Comparison of ENCODE assay signal across 10 cellular contexts in genomic region chr1:6141601-6142000, GRCh38. TPM values are rescaled to one million over a fixed set of nuclear protein-coding genes. Genes with fewer than 3 reads are reported as not detected.
A peak's percentile ranks its signal among the peaks of the same experiment; 100 is the strongest.
DNase-seq lines count a peak whose midpoint lies in the region; ATAC-seq and TF ChIP-seq lines count a peak whose summit lies in the region.
"Had no signal": no experiment of that assay in that cellular context is flagged by ENCODE, and none has a peak within 500 bp of the region (broad histone marks: within the 10 kb centered on the region; RNA-seq: fewer than 3 reads in every experiment).

No MANE protein-coding gene starts in this region.

- H3K9me2 ChIP-seq in OCI-LY1 (ENCODE audit: low read depth, low read length), result no peaks in the 10 kb centered on the region

- no peak overlapping the region for H3K4ac ChIP-seq in trophoblast cell (ENCODE audit: low read depth, low read length)

- no peak overlapping the region for H3K14ac ChIP-seq in trophoblast cell (ENCODE audit: low read length)

- DNase-seq in AG09309 (ENCODE audit: low read depth) (no peak), GM06990 (ENCODE audit: extremely low read depth, insufficient read length) (no peak), fibroblast of villous mesenchyme (ENCODE audit: low read depth) (no peak), stomach (no peak), trophoblast cell (no peak), upper lobe of left lung (no peak)
- DNase-seq: DMS79 treated with DMSO at 0.1 percent for 48 hours; NK-92 treated with Interleukin-12 subunit alpha and Interleukin-12 subunit beta, amount 100 ng/mL, for 24 hours had no signal

- WGBS in stomach, 5 donors, result 19 to 40% (median 23%) methylated on average over 6 of the region's 6 CpGs
- WGBS in trophoblast cell (ENCODE audit: extremely low coverage, insufficient coverage, insufficient read length), result no CpG with 5 or more reads among the region's 6 CpGs
- 18 to 30% methylated on average over 6 of the region's 6 CpGs for WGBS in upper lobe of left lung, 2 donors

- no peak overlapping the region for H2BK120ac ChIP-seq in trophoblast cell (ENCODE audit: insufficient read depth, low read length, poor library complexity)

- H4K12ac ChIP-seq in trophoblast cell (ENCODE audit: low read depth, low read length), result no peak overlapping the region

- no peak overlapping the region for H2BK12ac ChIP-seq in trophoblast cell (ENCODE audit: low read length)

- TF ChIP-seq CTCF in AG09309 (IDR thresholded peaks at IDR 0.05; ENCODE audit: control insufficient read depth, insufficient read depth, low read depth, low read length, missing control alignments), result peak; percentile 23
- TF ChIP-seq CTCF in GM06990 (IDR thresholded peaks at IDR 0.05; ENCODE audit: insufficient read depth, low read length, poor library complexity, severe bottlenecking), result peak; percentile 50
- TF ChIP-seq CTCF in OCI-LY1 (IDR thresholded peaks at IDR 0.05; ENCODE audit: low read length), result peak; percentile 30; the same call in 1 of the 2 replicates
- TF ChIP-seq CTCF in fibroblast of villous mesenchyme (IDR thresholded peaks at IDR 0.05; ENCODE audit: insufficient read depth, low read depth, low read length), result peak; percentile 14
- no peak for TF ChIP-seq CTCF in stomach (IDR thresholded peaks at IDR 0.05)
- TF ChIP-seq CTCF in upper lobe of left lung (IDR thresholded peaks at IDR 0.05), result no peak

- H3K4me2 ChIP-seq in OCI-LY1 (ENCODE audit: low read length) (no peak overlapping the region), trophoblast cell (ENCODE audit: low read length) (no peak overlapping the region)

- H2BK5ac ChIP-seq in trophoblast cell (ENCODE audit: low read depth, low read length, poor library complexity), result no peak overlapping the region

- no peak overlapping the region for H4K91ac ChIP-seq in trophoblast cell (ENCODE audit: low read depth, low read length)

- no peak overlapping the region for H3K23ac ChIP-seq in trophoblast cell (ENCODE audit: low read length)

- no peak overlapping the region for H2AK5ac ChIP-seq in trophoblast cell (ENCODE audit: low read length)

- no peak overlapping the region for H4K8ac ChIP-seq in trophoblast cell (ENCODE audit: low read depth, low read length)

- H3K27me3 ChIP-seq in GM06990 (replicated peaks; ENCODE audit: control insufficient read depth, insufficient read depth, low read length), result no peaks in the 10 kb centered on the region; the same call in 1 of the 2 replicates
- no peaks in the 10 kb centered on the region for H3K27me3 ChIP-seq in OCI-LY1 (ENCODE audit: insufficient read depth, low read length)
- peaks cover 0 to 28% (median 8%) of the 10 kb centered on the region in 3 donors for H3K27me3 ChIP-seq in stomach
- no peaks in the 10 kb centered on the region for H3K27me3 ChIP-seq in trophoblast cell (ENCODE audit: insufficient read depth, low read length)
- peaks cover 0 to under 1% (median 0%) of the 10 kb centered on the region in 4 donors for H3K27me3 ChIP-seq in upper lobe of left lung

- H3K4me3 ChIP-seq in AG09309 (ENCODE audit: control insufficient read depth, low read depth, low read length), result no peak overlapping the region
- no peak overlapping the region for H3K4me3 ChIP-seq in GM06990 (replicated peaks; ENCODE audit: low read depth, low read length)
- H3K4me3 ChIP-seq in OCI-LY1 (ENCODE audit: low read depth, low read length, poor library complexity, severe bottlenecking), result no peak overlapping the region
- H3K4me3 ChIP-seq in fibroblast of villous mesenchyme (ENCODE audit: low read depth, low read length), result no peak overlapping the region
- H3K4me3 ChIP-seq in stomach, result no peak overlapping the region
- H3K4me3 ChIP-seq in trophoblast cell (ENCODE audit: low read depth, low read length), result no peak overlapping the region
- H3K4me3 ChIP-seq in upper lobe of left lung, result no peak overlapping the region

- H3K36me3 ChIP-seq in GM06990 (ENCODE audit: control insufficient read depth, insufficient read depth, low read length) (no peaks in the 10 kb centered on the region), OCI-LY1 (ENCODE audit: insufficient read depth, low read length) (no peaks in the 10 kb centered on the region), stomach (no peaks in the 10 kb centered on the region), trophoblast cell (ENCODE audit: control insufficient read depth in 1 of 2, insufficient read depth in 2 of 2, low read length in 2 of 2) (no peaks in the 10 kb centered on the region), upper lobe of left lung (no peaks in the 10 kb centered on the region)

- H3K9ac ChIP-seq in OCI-LY1 (ENCODE audit: low read length), result no peak overlapping the region
- no peak overlapping the region for H3K9ac ChIP-seq in trophoblast cell (ENCODE audit: low read length)

- ATAC-seq in GM21576 (IDR thresholded peaks at IDR 0.05; ENCODE audit: unreplicated experiment) (no peak), upper lobe of left lung (ENCODE audit: low FRiP score in 2 of 2) (no peak)

- H3K9me3 ChIP-seq in OCI-LY1 (ENCODE audit: low read length), result no peaks in the 10 kb centered on the region
- H3K9me3 ChIP-seq in stomach, result no peaks in the 10 kb centered on the region
- no peaks in the 10 kb centered on the region for H3K9me3 ChIP-seq in trophoblast cell (ENCODE audit: insufficient read depth, low read depth, low read length)
- H3K9me3 ChIP-seq in upper lobe of left lung, result no peaks in the 10 kb centered on the region

- no peaks in the 10 kb centered on the region for H3F3A ChIP-seq in OCI-LY1 (ENCODE audit: insufficient read depth, low read length)

- H3K27ac ChIP-seq in OCI-LY1 (ENCODE audit: low read depth, low read length, poor library complexity, severe bottlenecking), result no peak overlapping the region
- H3K27ac ChIP-seq in stomach, result no peak overlapping the region
- H3K27ac ChIP-seq in trophoblast cell (ENCODE audit: low read depth, low read length), result no peak overlapping the region
- no peak overlapping the region for H3K27ac ChIP-seq in upper lobe of left lung

- H3K79me1 ChIP-seq in trophoblast cell (ENCODE audit: low read length), result no peaks in the 10 kb centered on the region

- no peak overlapping the region for H3K18ac ChIP-seq in trophoblast cell (ENCODE audit: low read length)

- TF ChIP-seq EP300 in stomach (IDR thresholded peaks at IDR 0.05) (no peak), upper lobe of left lung (IDR thresholded peaks at IDR 0.05) (no peak)

- H3K4me1 ChIP-seq in OCI-LY1 (ENCODE audit: insufficient read depth, low read length, severe bottlenecking) (no peaks in the 10 kb centered on the region), stomach (no peaks in the 10 kb centered on the region), trophoblast cell (ENCODE audit: control insufficient read depth in 1 of 2, insufficient read depth in 2 of 2, low read length in 2 of 2) (no peaks in the 10 kb centered on the region), upper lobe of left lung (no peaks in the 10 kb centered on the region)

- H3K79me2 ChIP-seq in OCI-LY1 (ENCODE audit: insufficient read depth, low read length) (no peaks in the 10 kb centered on the region), trophoblast cell (ENCODE audit: control insufficient read depth, insufficient read depth, low read length, poor library complexity) (no peaks in the 10 kb centered on the region)

- TF ChIP-seq POLR2A in stomach (IDR thresholded peaks at IDR 0.05), result no peak
- no peak for TF ChIP-seq POLR2A in upper lobe of left lung (IDR thresholded peaks at IDR 0.05)

- no peaks in the 10 kb centered on the region for H4K20me1 ChIP-seq in OCI-LY1 (ENCODE audit: insufficient read depth, low read length)

- intact Hi-C loops in stomach (cut with DNase I; ENCODE audit: low total_unique reads), result no loop called here

- no peak overlapping the region for H2AFZ ChIP-seq in OCI-LY1 (ENCODE audit: low read length)
- no peak overlapping the region for H2AFZ ChIP-seq in trophoblast cell (ENCODE audit: insufficient read depth, low read length, poor library complexity)

RNA-seq across cellular contexts. Expression of gene CHD5, which starts 38.5 kb away (rescaled TPM):
- under 0.01 TPM in 2 replicates for total RNA-seq in fibroblast of villous mesenchyme
- under 1 TPM in 4 of 5 donors, not detected in 1; 0.29 to 0.92 (median 0.37) TPM for total RNA-seq in stomach
- polyA plus RNA-seq in stomach, result under 1 TPM; 0.06 to 0.83 (median 0.15) TPM
- polyA plus RNA-seq in trophoblast cell (2013), result 0.10 and 0.19 TPM in 2 replicates
- total RNA-seq in upper lobe of left lung, result 1 to 10 TPM in 2 of 6 donors, under 1 TPM in 4; 0.14 to 1.3 (median 0.25) TPM

RNA-seq across cellular contexts. Expression of gene RPL22, which starts 57.8 kb away (rescaled TPM):
- total RNA-seq in fibroblast of villous mesenchyme, result 80.5 and 97.6 TPM in 2 replicates
- total RNA-seq in stomach, result 100 to 1,000 TPM; 103 to 301 (median 166) TPM
- 100 to 1,000 TPM; 343 to 718 (median 413) TPM for polyA plus RNA-seq in stomach
- polyA plus RNA-seq in trophoblast cell (2013), result 730 and 785 TPM in 2 replicates
- total RNA-seq in upper lobe of left lung, result 100 to 1,000 TPM in 5 of 6 donors, 10 to 100 TPM in 1; 88.2 to 288 (median 180) TPM

Comparison
In these comparisons a context has a peak if more than half of its experiments do, and no peak if none do; other contexts are left out.
1. CTCF ChIP-seq: peak in AG09309 (single experiment), GM06990 (single experiment), OCI-LY1 (single experiment) and fibroblast of villous mesenchyme (single experiment); none in stomach (0 of 7) and upper lobe of left lung (0 of 6).